Comparison of ENCODE assay signal across 11 cellular contexts in the genomic region with DNA sequence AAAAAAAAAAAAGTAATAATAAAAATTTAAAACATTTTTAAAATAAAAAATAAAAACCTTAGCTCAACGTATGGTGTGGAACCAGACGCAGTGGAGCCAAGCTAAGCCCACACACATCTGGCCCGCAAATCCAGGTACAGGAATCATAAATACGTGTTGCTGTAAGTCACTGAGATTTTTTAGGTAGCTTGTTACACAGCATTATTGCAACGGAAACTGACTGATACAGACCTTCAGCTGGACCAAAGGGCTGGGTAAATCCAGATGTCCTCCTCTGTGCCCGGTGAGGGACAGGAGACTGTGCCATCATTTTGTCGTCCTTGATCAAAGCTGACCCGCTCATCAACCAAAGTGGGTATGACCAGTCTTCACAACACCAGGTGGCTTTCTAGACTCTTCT.
"Had no signal": no experiment of that assay in that cellular context is flagged by ENCODE, and none has a peak within 500 bp of the region (broad histone marks: within the 10 kb centered on the region; RNA-seq: fewer than 3 reads in every experiment).

No MANE protein-coding gene starts in this region.

- H3K4me1 ChIP-seq: HAP-1 had no signal

- H3K4me2 ChIP-seq: GM23338 had no signal

- H3K4me3 ChIP-seq: GM23248, GM23338, HAP-1 had no signal

- FAIRE-seq: H1, H54 had no signal

- DNase-seq: GM23248, GOT3, H7, H9, HCEC 1CT, HFFc6 had no signal

- ATAC-seq: GM23338, HCT116 had no signal

- H2AFZ ChIP-seq: GM23248, GM23338 had no signal

- H3K9me3 ChIP-seq: HAP-1 had no signal

- H3K36me3 ChIP-seq: HAP-1 had no signal

- H3K9ac ChIP-seq: GM23248 had no signal

- H3K27ac ChIP-seq: GM23248 had no signal
